In the genomic region with DNA sequence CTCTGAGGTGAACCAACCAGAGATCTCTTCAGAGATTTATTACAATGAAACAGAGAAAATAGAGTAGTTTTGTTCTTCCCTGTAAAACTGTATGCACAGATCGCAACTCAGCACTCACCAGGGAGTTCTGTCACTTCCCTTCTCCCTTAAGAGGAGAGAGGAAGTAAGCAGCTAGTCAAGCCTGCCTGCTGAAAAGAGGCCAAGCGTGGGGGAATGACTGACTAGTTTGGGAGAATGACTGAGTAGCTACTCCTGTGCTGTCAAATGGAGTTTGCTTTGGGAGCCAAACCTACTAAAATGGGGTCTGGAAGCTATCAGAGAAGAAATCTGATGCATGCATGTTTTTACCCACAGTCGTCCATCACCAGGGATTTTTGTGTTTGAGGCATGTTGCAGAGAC, we compare ENCODE assay signal across 15 cellular contexts. TPM values are rescaled to one million over a fixed set of nuclear protein-coding genes. Genes with fewer than 3 reads are reported as not detected.
DNase-seq lines count a peak whose midpoint lies in the region; ATAC-seq and TF ChIP-seq lines count a peak whose summit lies in the region.
"Had no signal": no experiment of that assay in that cellular context is flagged by ENCODE, and none has a peak within 500 bp of the region (broad histone marks: within the 10 kb centered on the region; RNA-seq: fewer than 3 reads in every experiment).

No MANE protein-coding gene starts in this region.

- H3K4me3 ChIP-seq in DND-41 (ENCODE audit: low read depth in 1 of 2, low read length in 2 of 2): no peak overlapping the region
- H3K4me3 ChIP-seq in naive thymus-derived CD4-positive, alpha-beta T cell (ENCODE audit: low read length): no peak overlapping the region
- H3K4me3 ChIP-seq: dorsolateral prefrontal cortex, K562, SK-N-MC had no signal

- DNase-seq in DND-41 (peak; percentile 3), omental fat pad (ENCODE audit: low spot score) (no peak), amniotic stem cell (lab: John Stamatoyannopoulos, UW) (no peak)
- DNase-seq in naive thymus-derived CD4-positive, alpha-beta T cell: peak in 1 of 9 donors; percentile 3
- DNase-seq: activated CD4-positive, alpha-beta T cell treated with anti-CD3 and anti-CD28 coated beads, Interleukin-2, amount 50 U/mL, for 1 hour; activated naive CD4-positive, alpha-beta T cell treated with Interleukin-2 at 50 U/mL for 16 hours; dorsolateral prefrontal cortex had no signal

- TF ChIP-seq CTCF in DND-41 (IDR thresholded peaks at IDR 0.05; ENCODE audit: borderline replicate concordance, extremely low read depth, low read length, poor library complexity, severe bottlenecking): no peak
- no peak for TF ChIP-seq CTCF in brain (conservative IDR thresholded peaks at IDR 0.05)
- no peak for TF ChIP-seq CTCF in omental fat pad (IDR thresholded peaks at IDR 0.05)

- H3K79me2 ChIP-seq in DND-41 (ENCODE audit: insufficient read depth, low read length): no peaks in the 10 kb centered on the region

- H3K4me1 Mint-ChIP-seq in brain: peaks cover 5% of the 10 kb centered on the region
- H3K4me1 Mint-ChIP-seq in naive thymus-derived CD4-positive, alpha-beta T cell: peaks cover 0 to 8% (median 5%) of the 10 kb centered on the region in 7 donors

- H3K4me1 ChIP-seq in DND-41 (ENCODE audit: insufficient read depth, low read length): peaks cover 7% of the 10 kb centered on the region; the same call in 1 of the 2 replicates
- no peaks in the 10 kb centered on the region for H3K4me1 ChIP-seq in naive thymus-derived CD4-positive, alpha-beta T cell (ENCODE audit: control insufficient read depth in 2 of 2, insufficient read depth in 2 of 2, low read length in 2 of 2)

- H3K36me3 ChIP-seq in DND-41 (ENCODE audit: insufficient read depth, low read length): no peaks in the 10 kb centered on the region
- H3K36me3 ChIP-seq in naive thymus-derived CD4-positive, alpha-beta T cell (ENCODE audit: control insufficient read depth in 2 of 3, insufficient read depth in 3 of 3, low read length in 3 of 3): no peaks in the 10 kb centered on the region

- peak overlapping the region; percentile 17 for H2AFZ ChIP-seq in DND-41 (ENCODE audit: low read depth, low read length)

- ATAC-seq in DND-41 (ENCODE audit: insufficient read depth, low read depth) (peak; percentile 52; the same call in 1 of the 3 replicates), HG02973 (IDR thresholded peaks at IDR 0.05; ENCODE audit: unreplicated experiment) (peak; percentile 39), omental fat pad (ENCODE audit: low FRiP score) (no peak), GM21737 (IDR thresholded peaks at IDR 0.05; ENCODE audit: unreplicated experiment) (no peak), GM19455 (IDR thresholded peaks at IDR 0.05; ENCODE audit: unreplicated experiment) (no peak)
- ATAC-seq in naive thymus-derived CD4-positive, alpha-beta T cell: no peak
- ATAC-seq: K562; natural killer cell treated with Interleukin-12 subunit alpha and Interleukin-12 subunit beta and Interleukin-15 and Interleukin-18, amount 100 ng/mL, for 72 hours had no signal

- H3K4me3 Mint-ChIP-seq in brain: peak overlapping the region in 1 of 5 experiments; percentile 66
- H3K4me3 Mint-ChIP-seq in naive thymus-derived CD4-positive, alpha-beta T cell: peak overlapping the region in 6 of 10 donors; percentile 2 to 66 (median 31)
- H3K4me3 Mint-ChIP-seq: natural killer cell treated with Interleukin-12 subunit alpha and Interleukin-12 subunit beta and Interleukin-15 and Interleukin-18, amount 100 ng/mL, for 72 hours had no signal

- H3K27ac Mint-ChIP-seq in brain: peak overlapping the region in 4 of 5 experiments; percentile 6 to 84 (median 59)
- no peak overlapping the region for H3K27ac Mint-ChIP-seq in naive thymus-derived CD4-positive, alpha-beta T cell
- H3K27ac Mint-ChIP-seq: natural killer cell treated with Interleukin-12 subunit alpha and Interleukin-12 subunit beta and Interleukin-15 and Interleukin-18, amount 100 ng/mL, for 72 hours had no signal

- no peak overlapping the region for H3K9ac ChIP-seq in DND-41 (ENCODE audit: low read depth, low read length)

- no peak overlapping the region for H3K27ac ChIP-seq in DND-41 (ENCODE audit: low read length)
- no peak overlapping the region for H3K27ac ChIP-seq in naive thymus-derived CD4-positive, alpha-beta T cell (ENCODE audit: low read depth, low read length)
- H3K27ac ChIP-seq: dorsolateral prefrontal cortex, SK-N-MC had no signal

- intact Hi-C loops in naive thymus-derived CD4-positive, alpha-beta T cell (cut with micrococcal nuclease): loop anchor here (5.0 to 10.0 kb wide), 3 partner anchors 869 to 1009 kb away; no protein-coding TSS in a partner anchor

- no peaks in the 10 kb centered on the region for H3K36me3 Mint-ChIP-seq in brain
- H3K36me3 Mint-ChIP-seq in naive thymus-derived CD4-positive, alpha-beta T cell: no peaks in the 10 kb centered on the region
- H3K36me3 Mint-ChIP-seq: natural killer cell treated with Interleukin-12 subunit alpha and Interleukin-12 subunit beta and Interleukin-15 and Interleukin-18, amount 100 ng/mL, for 72 hours had no signal

- H3K4me2 ChIP-seq in DND-41 (ENCODE audit: insufficient read depth, low read length): no peak overlapping the region

- no peaks in the 10 kb centered on the region for H3K9me3 ChIP-seq in DND-41 (ENCODE audit: insufficient read depth, low read length, severe bottlenecking)
- H3K9me3 ChIP-seq in naive thymus-derived CD4-positive, alpha-beta T cell (ENCODE audit: control insufficient read depth in 2 of 3, low read length in 3 of 3): no peaks in the 10 kb centered on the region

- POLR2A ChIA-PET in naive thymus-derived CD4-positive, alpha-beta T cell (lab: Charles Lee): no interaction called here

- H4K20me1 ChIP-seq in DND-41 (ENCODE audit: insufficient read depth, low read length): no peaks in the 10 kb centered on the region

- H3K9me3 Mint-ChIP-seq in brain: peaks cover 0 to 5% (median 0%) of the 10 kb centered on the region in 5 experiments
- no peaks in the 10 kb centered on the region for H3K9me3 Mint-ChIP-seq in naive thymus-derived CD4-positive, alpha-beta T cell
- H3K9me3 Mint-ChIP-seq: natural killer cell treated with Interleukin-12 subunit alpha and Interleukin-12 subunit beta and Interleukin-15 and Interleukin-18, amount 100 ng/mL, for 72 hours had no signal

- no peaks in the 10 kb centered on the region for H3K27me3 ChIP-seq in DND-41 (ENCODE audit: insufficient read depth, low read length, poor library complexity)
- no peaks in the 10 kb centered on the region for H3K27me3 ChIP-seq in naive thymus-derived CD4-positive, alpha-beta T cell (ENCODE audit: control insufficient read depth in 2 of 2, insufficient read depth in 2 of 2, low read length in 2 of 2)

- H3K27me3 Mint-ChIP-seq in brain: peaks cover 3% of the 10 kb centered on the region
- peaks cover 0 to 12% (median 4%) of the 10 kb centered on the region in 5 donors for H3K27me3 Mint-ChIP-seq in naive thymus-derived CD4-positive, alpha-beta T cell

- CTCF ChIA-PET in naive thymus-derived CD4-positive, alpha-beta T cell (lab: Charles Lee): no interaction called here

RNA-seq across cellular contexts. Expression of a gene that starts 54.5 kb away (rescaled TPM):
- 0.32 TPM for polyA plus RNA-seq in brain (ENCODE audit: insufficient read depth, low read depth, low replicate concordance)
- total RNA-seq in naive thymus-derived CD4-positive, alpha-beta T cell: under 1 TPM in 4 of 5 experiments, not detected in 1; 0.21 to 0.81 (median 0.43) TPM
- polyA plus RNA-seq in naive thymus-derived CD4-positive, alpha-beta T cell: under 1 TPM in 1 of 2 donors, not detected in 1; 0.19 TPM
- not detected for total RNA-seq in omental fat pad
- total RNA-seq: K562; natural killer cell treated with Interleukin-12 subunit alpha and Interleukin-12 subunit beta and Interleukin-15 and Interleukin-18, amount 100 ng/mL, for 72 hours; NCI-H460 had no signal
- polyA plus RNA-seq: K562 had no signal

Comparison
In these comparisons a context has a peak if more than half of its experiments do, and no peak if none do; other contexts are left out.
1. ATAC-seq: peak in DND-41 (single experiment) and HG02973 (single experiment); none in naive thymus-derived CD4-positive, alpha-beta T cell (single experiment), omental fat pad (single experiment), GM21737 (single experiment) and GM19455 (single experiment).
2. H3K27ac Mint-ChIP-seq: peak in brain (4 of 5); none in naive thymus-derived CD4-positive, alpha-beta T cell (0 of 9).